Comparison of ENCODE assay signal across 26 cellular contexts in genomic region chr19:37389234-37389633, GRCh38. TPM values are rescaled to one million over a fixed set of nuclear protein-coding genes. Genes with fewer than 3 reads are reported as not detected.
DNase-seq lines count a peak whose midpoint lies in the region; ATAC-seq and TF ChIP-seq lines count a peak whose summit lies in the region.
"Had no signal": no experiment of that assay in that cellular context is flagged by ENCODE, and none has a peak within 500 bp of the region (broad histone marks: within the 10 kb centered on the region; RNA-seq: fewer than 3 reads in every experiment).

No MANE protein-coding gene starts in this region.

- H3K9me3 Mint-ChIP-seq in endodermal cell, result peaks cover 82% of the 10 kb centered on the region

- H3K4me1 Mint-ChIP-seq in endodermal cell, result no peaks in the 10 kb centered on the region
- H3K4me1 Mint-ChIP-seq: IgD-negative memory B cell had no signal

- no peaks in the 10 kb centered on the region for H3K27me3 Mint-ChIP-seq in endodermal cell (ENCODE audit: insufficient read depth)
- H3K27me3 Mint-ChIP-seq: CD4-positive, alpha-beta T cell; IgD-negative memory B cell had no signal

- peaks cover 55% of the 10 kb centered on the region for H3K36me3 Mint-ChIP-seq in endodermal cell (ENCODE audit: low read depth)

- H3K27me3 ChIP-seq in right cardiac atrium (ENCODE audit: control insufficient read depth, insufficient read depth), result no peaks in the 10 kb centered on the region
- H3K27me3 ChIP-seq in heart right ventricle, result no peaks in the 10 kb centered on the region
- H3K27me3 ChIP-seq in adipocyte (replicated peaks; ENCODE audit: control insufficient read depth, insufficient read depth, low read length), result no peaks in the 10 kb centered on the region
- no peaks in the 10 kb centered on the region for H3K27me3 ChIP-seq in endodermal cell (ENCODE audit: control insufficient read depth, insufficient read depth, low read length, poor library complexity, severe bottlenecking)
- H3K27me3 ChIP-seq in rectal smooth muscle tissue (ENCODE audit: control insufficient read depth, insufficient read depth, low read length), result no peaks in the 10 kb centered on the region
- H3K27me3 ChIP-seq in uterus, result no peaks in the 10 kb centered on the region
- H3K27me3 ChIP-seq in BE2C, result no peaks in the 10 kb centered on the region

- H3K36me3 ChIP-seq in heart right ventricle (peaks cover 3 to 83% (median 59%) of the 10 kb centered on the region in 9 donors), adipocyte (ENCODE audit: control insufficient read depth, insufficient read depth, low read length, severe bottlenecking) (peaks cover 73% of the 10 kb centered on the region), endodermal cell (ENCODE audit: control insufficient read depth, insufficient read depth, low read length) (peaks cover 58% of the 10 kb centered on the region), rectal smooth muscle tissue (ENCODE audit: control insufficient read depth, insufficient read depth, low read length) (peaks cover 37% of the 10 kb centered on the region), uterus (no peaks in the 10 kb centered on the region), BE2C (peaks cover 32% of the 10 kb centered on the region)

- intact Hi-C loops in right cardiac atrium (cut with DNase I), result no loop called here
- intact Hi-C loops in heart right ventricle (cut with DNase I), result no loop called here
- intact Hi-C loops in uterus (cut with DNase I; ENCODE audit: low total_unique reads), result no loop called here

- TF ChIP-seq CTCF in heart right ventricle (IDR thresholded peaks at IDR 0.05) (no peak), endodermal cell (conservative IDR thresholded peaks at IDR 0.05) (no peak), uterus (IDR thresholded peaks at IDR 0.05) (no peak), BE2C (IDR thresholded peaks at IDR 0.05; ENCODE audit: low read depth, low read length) (no peak)

- H3K27ac ChIP-seq in right cardiac atrium (ENCODE audit: low read length) (no peak overlapping the region), heart right ventricle (no peak overlapping the region), endodermal cell (ENCODE audit: low read depth, low read length) (no peak overlapping the region), rectal smooth muscle tissue (ENCODE audit: low read depth, low read length) (no peak overlapping the region), uterus (no peak overlapping the region)
- H3K27ac ChIP-seq: HL-60, SK-N-MC had no signal

- no peak for TF ChIP-seq POLR2A in uterus (IDR thresholded peaks at IDR 0.05)

- no peaks in the 10 kb centered on the region for H3K4me1 ChIP-seq in right cardiac atrium (ENCODE audit: control insufficient read depth, insufficient read depth, low read length)
- H3K4me1 ChIP-seq in heart right ventricle, result no peaks in the 10 kb centered on the region
- H3K4me1 ChIP-seq in adipocyte (ENCODE audit: control insufficient read depth, insufficient read depth, low read length), result no peaks in the 10 kb centered on the region
- H3K4me1 ChIP-seq in endodermal cell (ENCODE audit: control insufficient read depth, insufficient read depth, low read length), result no peaks in the 10 kb centered on the region
- no peaks in the 10 kb centered on the region for H3K4me1 ChIP-seq in rectal smooth muscle tissue (ENCODE audit: control insufficient read depth, insufficient read depth, low read length)
- H3K4me1 ChIP-seq in uterus, result no peaks in the 10 kb centered on the region
- no peaks in the 10 kb centered on the region for H3K4me1 ChIP-seq in BE2C

- DNase-seq in right cardiac atrium, result no peak
- no peak for DNase-seq in heart right ventricle
- no peak for DNase-seq in adipocyte (ENCODE audit: low read depth)
- DNase-seq in endodermal cell, result no peak
- no peak for DNase-seq in uterus
- DNase-seq in BE2C, result no peak
- DNase-seq: 8988T; ACHN; CD4-positive, alpha-beta T cell; COR-L47; EL; GDM1; H7; HFFc6; NCI-H1048; NCI-H1417; NCI-H1694; NCI-H2029 treated with DMSO at 0.1 percent for 48 hours; NCI-H2227 treated with DMSO at 0.1 percent for 48 hours; NCI-H526 treated with DMSO at 0.1 percent for 48 hours; SHP77 treated with DMSO at 0.1 percent for 48 hours had no signal

- H3K9ac ChIP-seq in adipocyte (ENCODE audit: low read length), result no peak overlapping the region
- no peak overlapping the region for H3K9ac ChIP-seq in endodermal cell (ENCODE audit: extremely low read depth, low read length, poor library complexity, severe bottlenecking)
- H3K9ac ChIP-seq in rectal smooth muscle tissue (ENCODE audit: low read length), result no peak overlapping the region

- no peak overlapping the region for H3K27ac Mint-ChIP-seq in endodermal cell
- H3K27ac Mint-ChIP-seq: CD4-positive, alpha-beta T cell; HFFc6; IgD-negative memory B cell had no signal

- 98% methylated on average over 4 of the region's 4 CpGs for WGBS in right cardiac atrium
- WGBS in heart right ventricle, 2 donors, result 97 to 98% methylated on average over 4 of the region's 4 CpGs
- WGBS in endodermal cell (ENCODE audit: insufficient coverage in 1 of 2, insufficient read length in 1 of 2), 2 experiments, result 95 to 100% methylated on average over 1 to 3 of the region's 4 CpGs

- ATAC-seq in right cardiac atrium (no peak), heart right ventricle (no peak), HG03354 (IDR thresholded peaks at IDR 0.05; ENCODE audit: poor library complexity, severe bottlenecking, unreplicated experiment) (no peak)

- H3K4me3 Mint-ChIP-seq in endodermal cell, result no peak overlapping the region
- H3K4me3 Mint-ChIP-seq: CD4-positive, alpha-beta T cell; HFFc6 had no signal

- H3K4me3 ChIP-seq in right cardiac atrium (ENCODE audit: low read length) (peak overlapping the region; percentile 5), heart right ventricle (no peak overlapping the region), adipocyte (ENCODE audit: low read length) (peak overlapping the region; percentile 64), endodermal cell (ENCODE audit: low read length) (peak overlapping the region; percentile 39), rectal smooth muscle tissue (ENCODE audit: low read length) (peak overlapping the region; percentile 27), uterus (no peak overlapping the region), BE2C (ENCODE audit: low read depth, low read length) (no peak overlapping the region)
- H3K4me3 ChIP-seq: SK-N-MC had no signal

- H3K9me3 ChIP-seq in right cardiac atrium (ENCODE audit: control insufficient read depth, low read length) (peaks cover 17% of the 10 kb centered on the region), heart right ventricle (peaks cover 3 to 100% (median 97%) of the 10 kb centered on the region in 11 donors), adipocyte (ENCODE audit: control insufficient read depth, low read length) (peaks cover 98% of the 10 kb centered on the region), endodermal cell (ENCODE audit: control insufficient read depth, low read length) (peaks cover 87% of the 10 kb centered on the region), uterus (peaks cover 0 to 93% of the 10 kb centered on the region in 2 donors), BE2C (peaks cover 5% of the 10 kb centered on the region)

RNA-seq across cellular contexts. Expression of gene ZNF527, which starts 18.3 kb away (rescaled TPM):
- total RNA-seq in right cardiac atrium (1 to 10 TPM; 5.4 to 7.9 (median 6.9) TPM), heart right ventricle (1 to 10 TPM; 3.6 to 7.9 (median 6.1) TPM), endodermal cell (1 to 10 TPM; 4.6 to 5.3 TPM), uterus (10 to 100 TPM in 2 of 4 donors, 1 to 10 TPM in 2; 5.6 to 25.0 (median 9.6) TPM)
- polyA plus RNA-seq in right cardiac atrium (4.2 TPM), heart right ventricle (1 to 10 TPM; 2.5 to 4.7 TPM)
- 3.9 TPM for polyA plus RNA-seq in endodermal cell (2013, experiment 1 of 2)
- 3.9 TPM for polyA plus RNA-seq in endodermal cell (2013, experiment 2 of 2)
- polyA plus RNA-seq in BE2C (2012; ENCODE audit: insufficient read depth, insufficient read length, low read depth), result 1.5 TPM

Comparison
In these comparisons a context has a peak if more than half of its experiments do, and no peak if none do; other contexts are left out.
1. H3K4me3 ChIP-seq: peak in right cardiac atrium (single experiment), adipocyte (single experiment), endodermal cell (single experiment) and rectal smooth muscle tissue (single experiment); none in heart right ventricle (0 of 10), uterus (0 of 2) and BE2C (single experiment).